Comparison of ENCODE assay signal across 8 cellular contexts in the genomic region with DNA sequence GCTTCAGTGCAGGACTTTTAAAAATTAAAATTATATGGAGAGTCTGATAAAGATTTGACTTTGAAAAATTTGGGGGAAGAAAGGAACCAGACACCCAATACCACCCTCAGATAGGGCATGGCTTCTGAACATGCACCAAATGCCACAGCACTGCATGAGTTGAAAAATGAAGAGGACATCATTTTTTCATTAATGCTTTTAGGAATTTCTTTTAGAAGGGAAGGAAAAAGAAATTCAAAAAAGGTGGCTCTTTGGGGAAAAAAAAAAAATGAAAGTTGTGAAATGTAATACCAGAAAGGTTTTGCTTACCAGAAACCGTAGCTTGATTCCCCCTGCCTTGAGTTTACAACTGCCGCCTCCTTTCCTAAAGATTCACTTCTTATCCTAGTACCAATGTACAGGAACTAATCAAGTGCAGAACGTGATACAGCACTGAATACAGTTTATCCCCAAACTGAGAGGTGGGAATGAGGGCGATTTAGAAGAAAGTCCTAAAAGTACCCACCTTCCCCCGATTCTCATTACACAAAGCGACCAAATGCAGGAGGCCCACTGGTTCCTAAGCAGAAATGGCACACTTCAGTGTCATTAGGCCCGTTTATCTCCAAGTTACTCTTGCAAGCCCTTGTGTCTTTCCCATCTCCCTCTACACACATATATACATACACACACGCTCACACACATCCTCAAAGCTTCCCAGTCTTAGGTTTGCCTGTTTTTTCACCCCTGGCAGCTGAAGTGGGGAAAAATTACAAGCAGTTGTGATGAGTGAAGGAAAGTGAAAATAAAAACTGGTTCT. TPM values are rescaled to one million over a fixed set of nuclear protein-coding genes. Genes with fewer than 3 reads are reported as not detected.
DNase-seq lines count a peak whose midpoint lies in the region; ATAC-seq, FAIRE-seq and TF ChIP-seq lines count a peak whose summit lies in the region.

No MANE protein-coding gene starts in this region.

- WGBS in testis, 2 donors: 10 to 13% methylated on average over 8 of the region's 8 CpGs

- no peak for TF ChIP-seq CTCF in kidney (IDR thresholded peaks at IDR 0.05; ENCODE audit: borderline replicate concordance, extremely low read depth, insufficient read depth)
- no peak for TF ChIP-seq CTCF in testis (IDR thresholded peaks at IDR 0.05)

- H3K36me3 Mint-ChIP-seq in activated T-helper 1 cell treated with anti-CD3 and anti-CD28 coated beads, Interleukin-12 subunit alpha, Interleukin-12 subunit beta, Interleukin-2, Interleukin-4 antibody, amounts not matched to agents 30 ng/mL and 10 ng/mL and 1 ng/mL, durations not matched to agents 14 hours and 24 hours and 36 hours (ENCODE audit: low read depth): peaks cover 69% of the 10 kb centered on the region

- intact Hi-C loops in activated T-helper 1 cell treated with anti-CD3 and anti-CD28 coated beads, Interleukin-12 subunit alpha, Interleukin-12 subunit beta, Interleukin-2, Interleukin-4 antibody, amounts not matched to agents 30 ng/mL and 10 ng/mL and 1 ng/mL, durations not matched to agents 14 hours and 24 hours and 36 hours (cut with micrococcal nuclease): loop anchor here (10.0 kb wide), 2 partner anchors 549 to 1251 kb away; partner anchors contain the start of genes NEU1, POLR1H and PPP1R11
- intact Hi-C loops in kidney (cut with DNase I) (no loop called here), testis (cut with DNase I; ENCODE audit: low total_unique reads) (no loop called here)

- H3K36me3 ChIP-seq in kidney (ENCODE audit: control insufficient read depth in 1 of 2, insufficient read depth in 2 of 2, low read length in 2 of 2): peaks cover 2 to 17% of the 10 kb centered on the region in 2 donors
- H3K36me3 ChIP-seq in testis (ENCODE audit: low read depth, missing control alignments): no peaks in the 10 kb centered on the region

- peaks cover 6% of the 10 kb centered on the region for H3K27me3 Mint-ChIP-seq in activated T-helper 1 cell treated with anti-CD3 and anti-CD28 coated beads, Interleukin-12 subunit alpha, Interleukin-12 subunit beta, Interleukin-2, Interleukin-4 antibody, amounts not matched to agents 30 ng/mL and 10 ng/mL and 1 ng/mL, durations not matched to agents 14 hours and 24 hours and 36 hours (ENCODE audit: insufficient read depth)

- peak overlapping the region; percentile 98 for H3K27ac Mint-ChIP-seq in activated T-helper 1 cell treated with anti-CD3 and anti-CD28 coated beads, Interleukin-12 subunit alpha, Interleukin-12 subunit beta, Interleukin-2, Interleukin-4 antibody, amounts not matched to agents 30 ng/mL and 10 ng/mL and 1 ng/mL, durations not matched to agents 14 hours and 24 hours and 36 hours

- ATAC-seq in HG02798 (IDR thresholded peaks at IDR 0.05; ENCODE audit: poor library complexity, unreplicated experiment): no peak

- peaks cover 65% of the 10 kb centered on the region for H3K4me1 Mint-ChIP-seq in activated T-helper 1 cell treated with anti-CD3 and anti-CD28 coated beads, Interleukin-12 subunit alpha, Interleukin-12 subunit beta, Interleukin-2, Interleukin-4 antibody, amounts not matched to agents 30 ng/mL and 10 ng/mL and 1 ng/mL, durations not matched to agents 14 hours and 24 hours and 36 hours (ENCODE audit: low read depth)

- TF ChIP-seq POLR2A in testis (IDR thresholded peaks at IDR 0.05): no peak

- peak; percentile 66 for DNase-seq in activated CD8-positive, alpha-beta memory T cell treated with anti-CD3 and anti-CD28 coated beads for 24 hours
- no peak for DNase-seq in activated CD8-positive, alpha-beta memory T cell treated with anti-CD3 and anti-CD28 coated beads, Interleukin-2, amount 50 U/mL, for 4 hours
- DNase-seq in activated T-helper 1 cell treated with anti-CD3 and anti-CD28 coated beads, Interleukin-12 subunit alpha, Interleukin-12 subunit beta, Interleukin-2, Interleukin-4 antibody, amounts not matched to agents 30 ng/mL and 10 ng/mL and 1 ng/mL, durations not matched to agents 14 hours and 24 hours and 36 hours (ENCODE audit: low spot score): no peak
- DNase-seq in kidney (no peak), testis (no peak), EL (no peak), NOMO-1 treated with DMSO at 0.1 percent for 48 hours (lab: John Stamatoyannopoulos, UW; ENCODE audit: unreplicated experiment) (no peak)

- no peaks in the 10 kb centered on the region for H3K9me3 Mint-ChIP-seq in activated T-helper 1 cell treated with anti-CD3 and anti-CD28 coated beads, Interleukin-12 subunit alpha, Interleukin-12 subunit beta, Interleukin-2, Interleukin-4 antibody, amounts not matched to agents 30 ng/mL and 10 ng/mL and 1 ng/mL, durations not matched to agents 14 hours and 24 hours and 36 hours

- peak overlapping the region; percentile 91 to 99 for H3K4me3 ChIP-seq in kidney (ENCODE audit: low read length in 2 of 2)
- peak overlapping the region; percentile 76 to 96 for H3K4me3 ChIP-seq in testis

- FAIRE-seq in kidney (lab: Jason Lieb, UNC): no peak

- peaks cover 33 to 44% of the 10 kb centered on the region in 2 donors for H3K4me1 ChIP-seq in kidney (ENCODE audit: control insufficient read depth in 1 of 2, insufficient read depth in 1 of 2, low read depth in 1 of 2, low read length in 2 of 2)
- H3K4me1 ChIP-seq in testis: peaks cover 36% of the 10 kb centered on the region

- H3K4me3 Mint-ChIP-seq in activated T-helper 1 cell treated with anti-CD3 and anti-CD28 coated beads, Interleukin-12 subunit alpha, Interleukin-12 subunit beta, Interleukin-2, Interleukin-4 antibody, amounts not matched to agents 30 ng/mL and 10 ng/mL and 1 ng/mL, durations not matched to agents 14 hours and 24 hours and 36 hours: peak overlapping the region; percentile 91

- H3K27me3 ChIP-seq in testis: no peaks in the 10 kb centered on the region

- H3K9me3 ChIP-seq in kidney (ENCODE audit: control insufficient read depth in 1 of 2, low read length in 2 of 2): no peaks in the 10 kb centered on the region
- no peaks in the 10 kb centered on the region for H3K9me3 ChIP-seq in testis

- H3K27ac ChIP-seq in kidney (ENCODE audit: low read depth in 2 of 2, low read length in 2 of 2) (peak overlapping the region; percentile 77 to 83), testis (peak overlapping the region; percentile 98 to 99)

- peak overlapping the region; percentile 90 to 93 for H3K9ac ChIP-seq in kidney (ENCODE audit: low read length in 2 of 2)

RNA-seq across cellular contexts. Expression of gene PPP1R10, which starts 2.8 kb away (rescaled TPM):
- total RNA-seq in activated T-helper 1 cell treated with anti-CD3 and anti-CD28 coated beads, Interleukin-12 subunit alpha, Interleukin-12 subunit beta, Interleukin-2, Interleukin-4 antibody, amounts not matched to agents 30 ng/mL and 10 ng/mL and 1 ng/mL, durations not matched to agents 14 hours and 24 hours and 36 hours: 124 and 126 TPM in 2 replicates
- total RNA-seq in kidney: 65.0 TPM
- 19.7 TPM for polyA plus RNA-seq in kidney (ENCODE audit: insufficient read depth, low read depth, low replicate concordance)
- 10 to 100 TPM; 50.8 to 72.7 TPM for total RNA-seq in testis
- polyA plus RNA-seq in testis (ENCODE audit: insufficient read depth, low read depth, low replicate concordance): 47.4 TPM

RNA-seq across cellular contexts. Expression of gene MRPS18B, which starts 3.4 kb away (rescaled TPM):
- total RNA-seq in activated T-helper 1 cell treated with anti-CD3 and anti-CD28 coated beads, Interleukin-12 subunit alpha, Interleukin-12 subunit beta, Interleukin-2, Interleukin-4 antibody, amounts not matched to agents 30 ng/mL and 10 ng/mL and 1 ng/mL, durations not matched to agents 14 hours and 24 hours and 36 hours: 75.5 and 77.7 TPM in 2 replicates
- total RNA-seq in kidney (62.1 TPM), testis (10 to 100 TPM; 36.1 to 49.5 TPM)
- polyA plus RNA-seq in kidney (ENCODE audit: insufficient read depth, low read depth, low replicate concordance) (135 TPM), testis (ENCODE audit: insufficient read depth, low read depth, low replicate concordance) (54.5 TPM)

RNA-seq across cellular contexts. Expression of gene ATAT1, which starts 12.4 kb away (rescaled TPM):
- 11.6 and 13.4 TPM in 2 replicates for total RNA-seq in activated T-helper 1 cell treated with anti-CD3 and anti-CD28 coated beads, Interleukin-12 subunit alpha, Interleukin-12 subunit beta, Interleukin-2, Interleukin-4 antibody, amounts not matched to agents 30 ng/mL and 10 ng/mL and 1 ng/mL, durations not matched to agents 14 hours and 24 hours and 36 hours
- 10.4 TPM for total RNA-seq in kidney
- polyA plus RNA-seq in kidney (ENCODE audit: insufficient read depth, low read depth, low replicate concordance): 12.4 TPM
- 10 to 100 TPM; 20.7 to 36.4 TPM for total RNA-seq in testis
- 29.4 TPM for polyA plus RNA-seq in testis (ENCODE audit: insufficient read depth, low read depth, low replicate concordance)

RNA-seq across cellular contexts. Expression of gene C6orf136, which starts 32.7 kb away (rescaled TPM):
- 23.9 and 36.0 TPM in 2 replicates for total RNA-seq in activated T-helper 1 cell treated with anti-CD3 and anti-CD28 coated beads, Interleukin-12 subunit alpha, Interleukin-12 subunit beta, Interleukin-2, Interleukin-4 antibody, amounts not matched to agents 30 ng/mL and 10 ng/mL and 1 ng/mL, durations not matched to agents 14 hours and 24 hours and 36 hours
- total RNA-seq in kidney (27.4 TPM), testis (10 to 100 TPM; 17.8 to 22.0 TPM)
- polyA plus RNA-seq in kidney (ENCODE audit: insufficient read depth, low read depth, low replicate concordance) (45.6 TPM), testis (ENCODE audit: insufficient read depth, low read depth, low replicate concordance) (26.0 TPM)

RNA-seq across cellular contexts. Expression of gene ABCF1, which starts 43.0 kb away (rescaled TPM):
- 115 and 120 TPM in 2 replicates for total RNA-seq in activated T-helper 1 cell treated with anti-CD3 and anti-CD28 coated beads, Interleukin-12 subunit alpha, Interleukin-12 subunit beta, Interleukin-2, Interleukin-4 antibody, amounts not matched to agents 30 ng/mL and 10 ng/mL and 1 ng/mL, durations not matched to agents 14 hours and 24 hours and 36 hours
- total RNA-seq in kidney (47.2 TPM), testis (10 to 100 TPM; 63.2 to 67.1 TPM)
- polyA plus RNA-seq in kidney (ENCODE audit: insufficient read depth, low read depth, low replicate concordance) (32.9 TPM), testis (ENCODE audit: insufficient read depth, low read depth, low replicate concordance) (104 TPM)
